Comparison of ENCODE assay signal across 20 cellular contexts in genomic region chr16:70556063-70556462, GRCh38. TPM values are rescaled to one million over a fixed set of nuclear protein-coding genes. Genes with fewer than 3 reads are reported as not detected.
DNase-seq lines count a peak whose midpoint lies in the region; ATAC-seq, FAIRE-seq and TF ChIP-seq lines count a peak whose summit lies in the region.
"Had no signal": no experiment of that assay in that cellular context is flagged by ENCODE, and none has a peak within 500 bp of the region (broad histone marks: within the 10 kb centered on the region; RNA-seq: fewer than 3 reads in every experiment).

No MANE protein-coding gene starts in this region.

- 79 to 89% methylated on average over 2 to 3 of the region's 3 CpGs for WGBS in body of pancreas, 2 donors

- H3K27ac ChIP-seq in CD8-positive, alpha-beta T cell (ENCODE audit: low read depth, low read length), result no peak overlapping the region
- H3K27ac ChIP-seq in astrocyte (ENCODE audit: low read depth, low read length), result no peak overlapping the region
- H3K27ac ChIP-seq in naive thymus-derived CD4-positive, alpha-beta T cell (ENCODE audit: low read depth, low read length), result no peak overlapping the region
- H3K27ac ChIP-seq in body of pancreas, result no peak overlapping the region
- H3K27ac ChIP-seq: KMS-11, SJCRH30 had no signal

- no peak for FAIRE-seq in astrocyte (lab: Jason Lieb, UNC)
- FAIRE-seq: A204.1, GM12891, H54 had no signal

- H2AFZ ChIP-seq in astrocyte (ENCODE audit: low read depth, low read length), result no peak overlapping the region

- H3K36me3 ChIP-seq in CD8-positive, alpha-beta T cell (ENCODE audit: insufficient read depth, low read length), result peaks cover 73% of the 10 kb centered on the region
- H3K36me3 ChIP-seq in astrocyte (ENCODE audit: insufficient read depth, low read length), result peaks cover 76% of the 10 kb centered on the region
- peaks cover 35 to 99% (median 49%) of the 10 kb centered on the region in 3 experiments for H3K36me3 ChIP-seq in naive thymus-derived CD4-positive, alpha-beta T cell (ENCODE audit: control insufficient read depth in 2 of 3, insufficient read depth in 3 of 3, low read length in 3 of 3)
- H3K36me3 ChIP-seq in body of pancreas (replicated peaks in 1 of 2; ENCODE audit: insufficient read depth in 1 of 2, low read depth in 2 of 2), result peaks cover 8 to 63% of the 10 kb centered on the region in 2 donors

- peaks cover 91% of the 10 kb centered on the region for H4K20me1 ChIP-seq in astrocyte (ENCODE audit: insufficient read depth, low read length)

- DNase-seq in activated naive CD8-positive, alpha-beta T cell treated with anti-CD3 and anti-CD28 coated beads for 36 hours, result no peak
- DNase-seq in CD8-positive, alpha-beta T cell, result no peak
- DNase-seq in astrocyte (ENCODE audit: low read depth) (no peak), body of pancreas (no peak), NCI-H2081 treated with DMSO at 0.1 percent for 48 hours (lab: John Stamatoyannopoulos, UW) (no peak)
- DNase-seq in naive thymus-derived CD4-positive, alpha-beta T cell, result no peak
- DNase-seq: BE2C; Calu3; CD4-positive, CD25-positive, alpha-beta regulatory T cell; NCI-H1417; NCI-H187; NCI-H2227 treated with DMSO at 0.1 percent for 48 hours; NCI-H524 treated with DMSO at 0.1 percent for 48 hours; SJCRH30 had no signal

- TF ChIP-seq POLR2A in body of pancreas (IDR thresholded peaks at IDR 0.05), result no peak

- H3K9me3 ChIP-seq in CD8-positive, alpha-beta T cell (ENCODE audit: low read length), result no peaks in the 10 kb centered on the region
- no peaks in the 10 kb centered on the region for H3K9me3 ChIP-seq in astrocyte (ENCODE audit: insufficient read depth, low read depth, low read length)
- H3K9me3 ChIP-seq in naive thymus-derived CD4-positive, alpha-beta T cell (ENCODE audit: control insufficient read depth in 2 of 3, low read length in 3 of 3), result no peaks in the 10 kb centered on the region
- no peaks in the 10 kb centered on the region for H3K9me3 ChIP-seq in body of pancreas
- H3K9me3 ChIP-seq: BE2C, SJCRH30 had no signal

- ATAC-seq in CD8-positive, alpha-beta T cell, result no peak
- ATAC-seq in naive thymus-derived CD4-positive, alpha-beta T cell, result no peak
- ATAC-seq in body of pancreas (no peak), esophagus mucosa (no peak)

- intact Hi-C loops in CD8-positive, alpha-beta T cell (cut with DNase I, micrococcal nuclease), result no loop called here
- intact Hi-C loops in naive thymus-derived CD4-positive, alpha-beta T cell (cut with micrococcal nuclease), result loop anchor here in 1 of 2 donors (10.0 kb wide), 1 partner anchor 99 kb away; no protein-coding TSS in a partner anchor
- intact Hi-C loops in body of pancreas (cut with DNase I), result no loop called here

- H3K4me1 ChIP-seq in CD8-positive, alpha-beta T cell (ENCODE audit: insufficient read depth, low read length), result no peaks in the 10 kb centered on the region
- H3K4me1 ChIP-seq in astrocyte (ENCODE audit: insufficient read depth, low read length) (peaks cover 21% of the 10 kb centered on the region), body of pancreas (no peaks in the 10 kb centered on the region)
- no peaks in the 10 kb centered on the region for H3K4me1 ChIP-seq in naive thymus-derived CD4-positive, alpha-beta T cell (ENCODE audit: control insufficient read depth in 2 of 2, insufficient read depth in 2 of 2, low read length in 2 of 2)
- H3K4me1 ChIP-seq: BE2C, SJCRH30 had no signal

- POLR2A ChIA-PET in CD8-positive, alpha-beta T cell (lab: Charles Lee), result no interaction called here
- POLR2A ChIA-PET in naive thymus-derived CD4-positive, alpha-beta T cell (lab: Charles Lee), result no interaction called here

- no peak overlapping the region for H3K9ac ChIP-seq in astrocyte (ENCODE audit: low read length)
- H3K9ac ChIP-seq: KMS-11 had no signal

- H3K9me3 Mint-ChIP-seq in activated naive CD8-positive, alpha-beta T cell (ENCODE audit: low read depth), result no peaks in the 10 kb centered on the region
- H3K9me3 Mint-ChIP-seq in activated naive CD8-positive, alpha-beta T cell treated with anti-CD3 and anti-CD28 coated beads for 36 hours, result no peaks in the 10 kb centered on the region
- no peaks in the 10 kb centered on the region for H3K9me3 Mint-ChIP-seq in CD8-positive, alpha-beta T cell
- H3K9me3 Mint-ChIP-seq in astrocyte (ENCODE audit: unreplicated experiment), result no peaks in the 10 kb centered on the region
- no peaks in the 10 kb centered on the region for H3K9me3 Mint-ChIP-seq in naive thymus-derived CD4-positive, alpha-beta T cell
- H3K9me3 Mint-ChIP-seq: CD4-positive, CD25-positive, alpha-beta regulatory T cell had no signal

- H3K4me1 Mint-ChIP-seq in activated naive CD8-positive, alpha-beta T cell (ENCODE audit: low read depth), result peaks cover 22% of the 10 kb centered on the region
- H3K4me1 Mint-ChIP-seq in activated naive CD8-positive, alpha-beta T cell treated with anti-CD3 and anti-CD28 coated beads for 36 hours, result peaks cover 17% of the 10 kb centered on the region
- peaks cover 13% of the 10 kb centered on the region for H3K4me1 Mint-ChIP-seq in CD8-positive, alpha-beta T cell (ENCODE audit: low read depth)
- peaks cover 22% of the 10 kb centered on the region for H3K4me1 Mint-ChIP-seq in astrocyte (ENCODE audit: low read depth, unreplicated experiment)
- H3K4me1 Mint-ChIP-seq in naive thymus-derived CD4-positive, alpha-beta T cell, result peaks cover 2 to 16% (median 5%) of the 10 kb centered on the region in 7 donors

- no peaks in the 10 kb centered on the region for H3K27me3 Mint-ChIP-seq in activated naive CD8-positive, alpha-beta T cell
- no peaks in the 10 kb centered on the region for H3K27me3 Mint-ChIP-seq in activated naive CD8-positive, alpha-beta T cell treated with anti-CD3 and anti-CD28 coated beads for 36 hours
- H3K27me3 Mint-ChIP-seq in CD8-positive, alpha-beta T cell (ENCODE audit: low read depth), result no peaks in the 10 kb centered on the region
- H3K27me3 Mint-ChIP-seq in astrocyte (ENCODE audit: low read depth, unreplicated experiment), result no peaks in the 10 kb centered on the region
- H3K27me3 Mint-ChIP-seq in naive thymus-derived CD4-positive, alpha-beta T cell, result no peaks in the 10 kb centered on the region
- H3K27me3 Mint-ChIP-seq: CD4-positive, CD25-positive, alpha-beta regulatory T cell had no signal

- no peak overlapping the region for H3K4me3 ChIP-seq in CD8-positive, alpha-beta T cell (ENCODE audit: low read depth, low read length)
- H3K4me3 ChIP-seq in astrocyte (ENCODE audit: insufficient read depth, low read depth, low read length) (no peak overlapping the region), body of pancreas (no peak overlapping the region)
- H3K4me3 ChIP-seq in naive thymus-derived CD4-positive, alpha-beta T cell (ENCODE audit: low read length), result no peak overlapping the region
- H3K4me3 ChIP-seq: SJCRH30 had no signal

- no peak overlapping the region for H3K4me2 ChIP-seq in astrocyte (ENCODE audit: low read length)
- H3K4me2 ChIP-seq: KMS-11 had no signal

- CTCF ChIA-PET in CD8-positive, alpha-beta T cell (lab: Charles Lee), result no interaction called here
- CTCF ChIA-PET in naive thymus-derived CD4-positive, alpha-beta T cell (lab: Charles Lee), result no interaction called here

- H3K79me2 ChIP-seq in astrocyte (ENCODE audit: insufficient read depth, low read length), result peaks cover 64% of the 10 kb centered on the region

- H3K27ac Mint-ChIP-seq in activated naive CD8-positive, alpha-beta T cell, result peak overlapping the region; percentile 28
- no peak overlapping the region for H3K27ac Mint-ChIP-seq in activated naive CD8-positive, alpha-beta T cell treated with anti-CD3 and anti-CD28 coated beads for 36 hours
- peak overlapping the region; percentile 72 for H3K27ac Mint-ChIP-seq in CD8-positive, alpha-beta T cell
- peak overlapping the region; percentile 14 for H3K27ac Mint-ChIP-seq in astrocyte (ENCODE audit: unreplicated experiment)
- peak overlapping the region in 5 of 9 donors; percentile 7 to 72 (median 53) for H3K27ac Mint-ChIP-seq in naive thymus-derived CD4-positive, alpha-beta T cell

- H3K4me3 Mint-ChIP-seq in activated naive CD8-positive, alpha-beta T cell, result no peak overlapping the region
- no peak overlapping the region for H3K4me3 Mint-ChIP-seq in activated naive CD8-positive, alpha-beta T cell treated with anti-CD3 and anti-CD28 coated beads for 36 hours
- no peak overlapping the region for H3K4me3 Mint-ChIP-seq in CD8-positive, alpha-beta T cell
- no peak overlapping the region for H3K4me3 Mint-ChIP-seq in astrocyte (ENCODE audit: unreplicated experiment)
- H3K4me3 Mint-ChIP-seq in naive thymus-derived CD4-positive, alpha-beta T cell, result no peak overlapping the region
- H3K4me3 Mint-ChIP-seq: CD4-positive, CD25-positive, alpha-beta regulatory T cell had no signal

- TF ChIP-seq CTCF in CD8-positive, alpha-beta T cell (IDR thresholded peaks at IDR 0.05), result no peak
- TF ChIP-seq CTCF in astrocyte (IDR thresholded peaks at IDR 0.05; ENCODE audit: insufficient read depth, low read depth, low read length), result no peak
- no peak for TF ChIP-seq CTCF in body of pancreas (IDR thresholded peaks at IDR 0.05)

- H3K36me3 Mint-ChIP-seq in activated naive CD8-positive, alpha-beta T cell, result no peaks in the 10 kb centered on the region
- peaks cover 33% of the 10 kb centered on the region for H3K36me3 Mint-ChIP-seq in activated naive CD8-positive, alpha-beta T cell treated with anti-CD3 and anti-CD28 coated beads for 36 hours
- H3K36me3 Mint-ChIP-seq in CD8-positive, alpha-beta T cell, result peaks cover 93% of the 10 kb centered on the region
- H3K36me3 Mint-ChIP-seq in astrocyte (ENCODE audit: low read depth, unreplicated experiment), result peaks cover 34% of the 10 kb centered on the region
- peaks cover 4 to 61% (median 33%) of the 10 kb centered on the region in 5 donors for H3K36me3 Mint-ChIP-seq in naive thymus-derived CD4-positive, alpha-beta T cell

- no peaks in the 10 kb centered on the region for H3K27me3 ChIP-seq in CD8-positive, alpha-beta T cell (ENCODE audit: insufficient read depth, low read length)
- H3K27me3 ChIP-seq in astrocyte (ENCODE audit: insufficient read depth, low read length) (no peaks in the 10 kb centered on the region), body of pancreas (no peaks in the 10 kb centered on the region)
- no peaks in the 10 kb centered on the region for H3K27me3 ChIP-seq in naive thymus-derived CD4-positive, alpha-beta T cell (ENCODE audit: control insufficient read depth in 2 of 2, insufficient read depth in 2 of 2, low read length in 2 of 2)
- H3K27me3 ChIP-seq: BE2C, SJCRH30 had no signal

RNA-seq across cellular contexts. Expression of gene SF3B3, which starts 32.4 kb away (rescaled TPM):
- total RNA-seq in activated naive CD8-positive, alpha-beta T cell treated with anti-CD3 and anti-CD28 coated beads for 36 hours, result 100 to 1,000 TPM; 545 to 550 TPM
- total RNA-seq in CD8-positive, alpha-beta T cell, result 100 to 1,000 TPM; 142 TPM
- total RNA-seq in astrocyte, result 174 and 179 TPM in 2 replicates
- total RNA-seq in naive thymus-derived CD4-positive, alpha-beta T cell, result 100 to 1,000 TPM; 189 to 415 (median 267) TPM
- polyA plus RNA-seq in naive thymus-derived CD4-positive, alpha-beta T cell, result 10 to 100 TPM; 69.0 to 93.7 TPM
- total RNA-seq in body of pancreas, result 10 to 100 TPM; 47.5 to 53.4 TPM
- total RNA-seq in esophagus mucosa, result 221 TPM

RNA-seq across cellular contexts. Expression of gene COG4, which starts 32.7 kb away (rescaled TPM):
- 10 to 100 TPM; 45.5 TPM for total RNA-seq in activated naive CD8-positive, alpha-beta T cell treated with anti-CD3 and anti-CD28 coated beads for 36 hours
- 10 to 100 TPM; 19.7 to 21.0 TPM for total RNA-seq in CD8-positive, alpha-beta T cell
- total RNA-seq in astrocyte (41.7 and 42.6 TPM in 2 replicates), body of pancreas (10 to 100 TPM; 23.1 to 43.8 TPM), esophagus mucosa (53.2 TPM)
- total RNA-seq in naive thymus-derived CD4-positive, alpha-beta T cell, result 10 to 100 TPM; 38.3 to 68.6 (median 58.7) TPM
- 10 to 100 TPM; 46.1 to 50.5 TPM for polyA plus RNA-seq in naive thymus-derived CD4-positive, alpha-beta T cell
